In the genomic region with DNA sequence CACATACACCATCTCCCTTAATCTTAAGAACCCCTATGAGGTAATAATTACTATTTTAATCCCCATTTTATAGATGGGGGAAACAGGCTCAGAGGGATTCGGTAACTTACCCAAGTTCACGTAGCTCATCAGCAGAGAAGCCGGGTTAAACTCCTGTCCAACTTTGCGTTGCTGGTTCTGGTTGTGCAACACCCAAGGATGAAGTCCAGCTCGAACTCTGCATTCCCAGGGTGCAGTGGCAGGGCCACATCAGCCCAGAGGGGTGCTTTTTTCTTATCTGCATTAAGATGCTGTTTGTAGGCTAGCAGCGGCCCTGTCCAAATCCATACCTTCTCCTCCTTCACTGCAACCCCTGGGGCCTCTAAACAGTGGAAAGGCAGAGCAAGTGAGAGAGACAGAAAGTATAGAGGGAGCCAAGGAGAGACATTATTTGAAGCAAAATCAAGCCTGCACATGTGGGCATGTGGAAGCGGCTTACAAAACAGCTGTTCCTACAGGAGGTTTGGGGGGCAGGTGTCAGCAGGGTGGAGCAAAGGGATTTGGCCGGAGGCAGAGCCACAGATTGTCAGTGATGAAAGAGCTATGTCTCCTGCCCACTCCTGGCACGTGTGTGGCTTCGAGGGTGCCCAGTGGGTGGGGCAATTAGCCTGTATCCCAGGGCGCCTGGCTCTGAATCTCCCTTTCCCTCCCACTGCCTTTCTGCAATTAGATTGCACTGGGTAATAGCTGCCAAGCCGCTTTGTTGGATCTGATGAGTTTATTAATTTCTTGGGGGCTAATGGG, we compare ENCODE assay signal across 20 cellular contexts.
DNase-seq lines count a peak whose midpoint lies in the region; ATAC-seq and TF ChIP-seq lines count a peak whose summit lies in the region.
"Had no signal": no experiment of that assay in that cellular context is flagged by ENCODE, and none has a peak within 500 bp of the region (broad histone marks: within the 10 kb centered on the region; RNA-seq: fewer than 3 reads in every experiment).

No MANE protein-coding gene starts in this region.

- H3K27me3 ChIP-seq in liver (ENCODE audit: control insufficient read depth in 4 of 4, insufficient read depth in 4 of 4, low read length in 3 of 4) (no peaks in the 10 kb centered on the region), PC-9 (ENCODE audit: insufficient read depth, low read depth) (no peaks in the 10 kb centered on the region)

- no peak overlapping the region for H3K27ac ChIP-seq in liver (ENCODE audit: low read depth in 1 of 2, low read length in 2 of 2)
- no peak overlapping the region for H3K27ac ChIP-seq in PC-9
- H3K27ac ChIP-seq: esophagus muscularis mucosa, suprapubic skin had no signal

- WGBS in liver = 45% methylated on average over 12 of the region's 12 CpGs

- H3K4me2 ChIP-seq in PC-9 = no peak overlapping the region

- intact Hi-C loops in PC-9 (cut with micrococcal nuclease; ENCODE audit: unreplicated experiment) = no loop called here

- H3K9me2 ChIP-seq in PC-9 (ENCODE audit: insufficient read depth) = no peaks in the 10 kb centered on the region

- H2AFZ ChIP-seq in PC-9 = no peak overlapping the region

- H3K4me3 ChIP-seq in liver (ENCODE audit: low read depth in 1 of 3, low read length in 3 of 3) (no peak overlapping the region), PC-9 (no peak overlapping the region)
- H3K4me3 ChIP-seq: esophagus muscularis mucosa, suprapubic skin had no signal

- ATAC-seq in HG02798 (IDR thresholded peaks at IDR 0.05; ENCODE audit: poor library complexity, unreplicated experiment) (no peak), HG03354 (IDR thresholded peaks at IDR 0.05; ENCODE audit: poor library complexity, severe bottlenecking, unreplicated experiment) (no peak)
- ATAC-seq: activated CD8-positive, alpha-beta T cell treated with anti-CD3 and anti-CD28 coated beads, Interleukin-2, amount 10 ng/mL, durations not matched to agents 7 days and 5 days; activated naive CD4-positive, alpha-beta T cell treated with anti-CD3 and anti-CD28 coated beads, Interleukin-2, amount 50 U/mL, for 72 hours; activated T-cell treated with anti-CD3 and anti-CD28 coated beads, Interleukin-2, amount 50 U/mL, for 4 hours; PC-3 had no signal

- H3K9ac ChIP-seq in liver (ENCODE audit: low read depth in 1 of 2, low read length in 2 of 2) = no peak overlapping the region

- no peaks in the 10 kb centered on the region for H4K20me1 ChIP-seq in PC-9 (ENCODE audit: insufficient read depth)

- no TSS peak for BruUV-seq in PC-9 (replicated peaks; lab: Mats Ljungman, UMichigan)

- H3K36me3 ChIP-seq in liver (ENCODE audit: control insufficient read depth in 4 of 4, insufficient read depth in 3 of 4, low read depth in 1 of 4, low read length in 3 of 4) (no peaks in the 10 kb centered on the region), PC-9 (ENCODE audit: low read depth) (no peaks in the 10 kb centered on the region)
- H3K36me3 ChIP-seq: esophagus muscularis mucosa, suprapubic skin had no signal

- no peaks in the 10 kb centered on the region for H3K79me2 ChIP-seq in PC-9 (ENCODE audit: low read depth)

- DNase-seq in COR-L47 (lab: John Stamatoyannopoulos, UW) (peak; percentile 92), NCI-H1092 treated with DMSO at 0.1 percent for 48 hours (lab: John Stamatoyannopoulos, UW) (peak; percentile 29), NCI-H69 (lab: John Stamatoyannopoulos, UW) (peak; percentile 96), PC-9 (no peak)
- DNase-seq in activated effector memory CD4-positive, alpha-beta T cell treated with Interleukin-2 at 50 U/mL for 16 hours = no peak
- DNase-seq: activated CD8-positive, alpha-beta T cell treated with anti-CD3 and anti-CD28 coated beads, Interleukin-2, amount 10 ng/mL, durations not matched to agents 7 days and 5 days; activated T-cell treated with anti-CD3 and anti-CD28 coated beads, Interleukin-2, amount 50 U/mL, for 4 hours; CD4-positive, alpha-beta T cell; DMS79 treated with DMSO at 0.1 percent for 48 hours; effector CD4-positive, alpha-beta T cell; KG1; NCI-H345; PC-3; T-helper 2 cell had no signal

- no peak for TF ChIP-seq RAD21 in liver (IDR thresholded peaks at IDR 0.05)

- POLR2A ChIA-PET in PC-9 (lab: Charles Lee; ENCODE audit: unreplicated experiment) = no interaction called here

- CTCF ChIA-PET in PC-9 (lab: Charles Lee) = no interaction called here

- no peak for TF ChIP-seq CTCF in liver (IDR thresholded peaks at IDR 0.05; ENCODE audit: low read depth, low read length, missing input control)
- no peak for TF ChIP-seq CTCF in PC-9 (conservative IDR thresholded peaks at IDR 0.05)

- no peaks in the 10 kb centered on the region for H3K4me1 ChIP-seq in liver (ENCODE audit: control insufficient read depth in 4 of 4, insufficient read depth in 4 of 4, low read length in 3 of 4)
- H3K4me1 ChIP-seq in PC-9 (replicated peaks; ENCODE audit: insufficient read depth) = no peaks in the 10 kb centered on the region
- H3K4me1 ChIP-seq: esophagus muscularis mucosa had no signal

- H3F3A ChIP-seq in PC-9 (ENCODE audit: insufficient read depth, low read depth) = no peaks in the 10 kb centered on the region

- H3K9me3 ChIP-seq in liver (ENCODE audit: control insufficient read depth in 4 of 4, low read length in 3 of 4) (no peaks in the 10 kb centered on the region), PC-9 (ENCODE audit: insufficient read depth, low read depth) (no peaks in the 10 kb centered on the region)
- H3K9me3 ChIP-seq: esophagus muscularis mucosa, suprapubic skin had no signal

TF ChIP-seq in liver, 16 proteins besides CTCF, POLR2A, EP300 and RAD21:
- peak; percentile 44 to 56 for TF ChIP-seq HNF4A (conservative IDR thresholded peaks at IDR 0.05)
- TF ChIP-seq, protein P1, sequence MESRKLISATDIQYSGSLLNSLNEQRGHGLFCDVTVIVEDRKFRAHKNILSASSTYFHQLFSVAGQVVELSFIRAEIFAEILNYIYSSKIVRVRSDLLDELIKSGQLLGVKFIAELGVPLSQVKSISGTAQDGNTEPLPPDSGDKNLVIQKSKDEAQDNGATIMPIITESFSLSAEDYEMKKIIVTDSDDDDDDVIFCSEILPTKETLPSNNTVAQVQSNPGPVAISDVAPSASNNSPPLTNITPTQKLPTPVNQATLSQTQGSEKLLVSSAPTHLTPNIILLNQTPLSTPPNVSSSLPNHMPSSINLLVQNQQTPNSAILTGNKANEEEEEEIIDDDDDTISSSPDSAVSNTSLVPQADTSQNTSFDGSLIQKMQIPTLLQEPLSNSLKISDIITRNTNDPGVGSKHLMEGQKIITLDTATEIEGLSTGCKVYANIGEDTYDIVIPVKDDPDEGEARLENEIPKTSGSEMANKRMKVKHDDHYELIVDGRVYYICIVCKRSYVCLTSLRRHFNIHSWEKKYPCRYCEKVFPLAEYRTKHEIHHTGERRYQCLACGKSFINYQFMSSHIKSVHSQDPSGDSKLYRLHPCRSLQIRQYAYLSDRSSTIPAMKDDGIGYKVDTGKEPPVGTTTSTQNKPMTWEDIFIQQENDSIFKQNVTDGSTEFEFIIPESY (IDR thresholded peaks at IDR 0.05) = no peak

Comparison
In these comparisons a context has a peak if more than half of its experiments do, and no peak if none do; other contexts are left out.
1. DNase-seq: peak in COR-L47 (single experiment), NCI-H1092 treated with DMSO at 0.1 percent for 48 hours (single experiment) and NCI-H69 (single experiment); none in PC-9 (0 of 2) and activated effector memory CD4-positive, alpha-beta T cell treated with Interleukin-2 at 50 U/mL for 16 hours (single experiment).